ENCODE assay signal across 9 cellular contexts in the genomic region with DNA sequence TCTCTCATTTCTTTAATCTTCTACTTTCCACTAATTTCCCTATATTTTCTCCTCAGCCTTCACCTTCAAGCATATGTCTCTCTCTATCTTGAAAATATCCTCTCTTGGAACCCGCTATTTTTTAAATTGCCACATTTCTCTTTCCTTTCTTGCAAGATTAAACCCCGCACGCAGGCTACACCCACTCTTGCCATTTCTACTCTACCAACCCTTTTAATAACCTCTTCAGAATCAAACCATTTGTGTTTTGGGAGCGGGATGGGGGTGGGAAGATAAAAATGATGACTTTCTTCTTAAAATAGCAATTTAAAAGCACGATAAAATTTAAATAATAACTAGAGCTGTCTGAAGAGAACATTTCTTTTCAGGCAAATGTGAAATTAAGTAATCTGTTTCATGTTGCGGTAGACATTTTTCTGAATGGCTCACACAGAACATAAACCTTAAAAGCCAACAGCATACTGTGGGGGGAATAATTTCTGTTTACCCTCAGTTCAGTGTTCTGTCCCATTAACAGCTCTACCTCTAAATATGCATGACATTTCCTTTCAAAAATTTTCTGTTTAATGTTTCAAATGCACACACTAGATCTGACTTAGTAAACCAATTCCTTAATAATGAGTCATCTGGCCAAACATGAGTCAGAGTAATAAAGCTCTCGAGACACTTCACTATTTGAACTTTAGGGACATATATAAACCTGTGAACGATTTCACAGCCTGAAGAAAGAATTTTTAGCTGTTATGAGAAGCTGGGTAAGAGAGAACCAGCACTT. TPM values are rescaled to one million over a fixed set of nuclear protein-coding genes. Genes with fewer than 3 reads are reported as not detected.
DNase-seq lines count a peak whose midpoint lies in the region; ATAC-seq lines count a peak whose summit lies in the region.
"Had no signal": no experiment of that assay in that cellular context is flagged by ENCODE, and none has a peak within 500 bp of the region (broad histone marks: within the 10 kb centered on the region; RNA-seq: fewer than 3 reads in every experiment).

No MANE protein-coding gene starts in this region.

- H3K36me3 Mint-ChIP-seq in activated naive CD4-positive, alpha-beta T cell treated with anti-CD3 and anti-CD28 coated beads for 36 hours (ENCODE audit: low read depth) = peaks cover 1% of the 10 kb centered on the region

- peak; percentile 20 for DNase-seq in NCI-H2029 (lab: John Stamatoyannopoulos, UW)
- no peak for DNase-seq in NCI-H2029 treated with DMSO at 0.1 percent for 48 hours (lab: John Stamatoyannopoulos, UW)
- DNase-seq in NOMO-1 treated with dmso at 0.1 percent for 144 hours (lab: John Stamatoyannopoulos, UW; ENCODE audit: unreplicated experiment) = peak; percentile 34
- peak; percentile 88 for DNase-seq in fibroblast of peridontal ligament (ENCODE audit: extremely low read depth)
- DNase-seq in activated naive CD4-positive, alpha-beta T cell treated with anti-CD3 and anti-CD28 coated beads for 36 hours = no peak
- DNase-seq in UCSD-AML1 (lab: John Stamatoyannopoulos, UW; ENCODE audit: unreplicated experiment) = no peak

- peak overlapping the region; percentile 38 for H3K27ac ChIP-seq in stomach smooth muscle (ENCODE audit: low read length)
- H3K27ac ChIP-seq: C4-2B had no signal

- H3K27me3 ChIP-seq in stomach smooth muscle (ENCODE audit: control insufficient read depth in 1 of 2, insufficient read depth in 2 of 2, low read length in 2 of 2) = no peaks in the 10 kb centered on the region

- H3K27me3 Mint-ChIP-seq in activated naive CD4-positive, alpha-beta T cell treated with anti-CD3 and anti-CD28 coated beads for 36 hours (ENCODE audit: low read depth) = no peaks in the 10 kb centered on the region

- H3K4me1 Mint-ChIP-seq in activated naive CD4-positive, alpha-beta T cell treated with anti-CD3 and anti-CD28 coated beads for 36 hours (ENCODE audit: low read depth) = peaks cover 2% of the 10 kb centered on the region

- H3K9me3 Mint-ChIP-seq in activated naive CD4-positive, alpha-beta T cell treated with anti-CD3 and anti-CD28 coated beads for 36 hours = peaks cover 11% of the 10 kb centered on the region

- H3K36me3 ChIP-seq in stomach smooth muscle (ENCODE audit: control insufficient read depth in 2 of 2, insufficient read depth in 2 of 2, low read length in 2 of 2) = no peaks in the 10 kb centered on the region

- H3K4me3 ChIP-seq in stomach smooth muscle (ENCODE audit: low read length in 2 of 2) = peak overlapping the region; percentile 4 to 7

- H3K4me3 Mint-ChIP-seq in activated naive CD4-positive, alpha-beta T cell treated with anti-CD3 and anti-CD28 coated beads for 36 hours = no peak overlapping the region

- no peak overlapping the region for H3K27ac Mint-ChIP-seq in activated naive CD4-positive, alpha-beta T cell treated with anti-CD3 and anti-CD28 coated beads for 36 hours

- ATAC-seq in GM21786 (IDR thresholded peaks at IDR 0.05; ENCODE audit: unreplicated experiment) = no peak

- H3K4me1 ChIP-seq in stomach smooth muscle (ENCODE audit: control insufficient read depth, insufficient read depth, low read length) = peaks cover 10% of the 10 kb centered on the region

- H3K9ac ChIP-seq in stomach smooth muscle (ENCODE audit: low read length in 2 of 2) = no peak overlapping the region

- CTCF ChIA-PET in activated naive CD4-positive, alpha-beta T cell treated with anti-CD3 and anti-CD28 coated beads for 36 hours (lab: Charles Lee) = interaction anchor here (0.7 to 1.0 kb wide), 2 partner anchors 9 to 93 kb away, joined by 3 to 4 read pairs; no protein-coding TSS in a partner anchor

- intact Hi-C loops in activated naive CD4-positive, alpha-beta T cell treated with anti-CD3 and anti-CD28 coated beads for 36 hours (cut with micrococcal nuclease) = loop anchor here (10.0 kb wide), 2 partner anchors 696 to 736 kb away; no protein-coding TSS in a partner anchor

- no peaks in the 10 kb centered on the region for H3K9me3 ChIP-seq in stomach smooth muscle (ENCODE audit: control insufficient read depth in 2 of 2, low read length in 2 of 2)

RNA-seq across cellular contexts. Expression of a gene that starts 20.5 kb away (rescaled TPM):
- total RNA-seq in activated naive CD4-positive, alpha-beta T cell treated with anti-CD3 and anti-CD28 coated beads for 36 hours = under 1 TPM; 0.05 to 0.10 TPM

Comparison
In these comparisons a context has a peak if more than half of its experiments do, and no peak if none do; other contexts are left out.
1. DNase-seq: peak in NCI-H2029 (single experiment), NOMO-1 treated with dmso at 0.1 percent for 144 hours (single experiment) and fibroblast of peridontal ligament (single experiment); none in NCI-H2029 treated with DMSO at 0.1 percent for 48 hours (single experiment), activated naive CD4-positive, alpha-beta T cell treated with anti-CD3 and anti-CD28 coated beads for 36 hours (single experiment) and UCSD-AML1 (single experiment).